Comparison of ENCODE assay signal across 25 cellular contexts in genomic region chr2:241071677-241072111, GRCh38.
"Had no signal": no experiment of that assay in that cellular context is flagged by ENCODE, and none has a peak within 500 bp of the region (broad histone marks: within the 10 kb centered on the region; RNA-seq: fewer than 3 reads in every experiment).

No MANE protein-coding gene starts in this region.

- H3K4me1 ChIP-seq: adrenal gland, SJCRH30 had no signal

- H3K27me3 ChIP-seq: adrenal gland, SJCRH30 had no signal

- H3K27ac ChIP-seq: adrenal gland, SJCRH30 had no signal

- FAIRE-seq: bronchial epithelial cell, TTC549 had no signal

- H3K36me3 ChIP-seq: SJCRH30 had no signal

- DNase-seq: activated CD4-positive, alpha-beta T cell treated with anti-CD3 and anti-CD28 coated beads, Interleukin-2, amount 10 ng/mL, durations not matched to agents 24 days and 14 days; activated CD4-positive, alpha-beta T cell treated with anti-CD3 and anti-CD28 coated beads, Interleukin-2, amount 50 U/mL, for 4 hours; activated CD8-positive, alpha-beta T cell treated with anti-CD3 and anti-CD28 coated beads for 36 hours; activated gamma-delta T cell treated with Interleukin-2 at 50 U/mL for 16 hours; activated naive CD4-positive, alpha-beta T cell treated with anti-CD3 and anti-CD28 coated beads for 36 hours; activated T-cell treated with anti-CD3 and anti-CD28 coated beads, Interleukin-2, amount 50 U/mL, for 24 hours; caudate nucleus; cerebellar nuclear complex; Karpas-422; KBM-7; NCI-H1105; NCI-H1417 treated with DMSO at 0.1 percent for 48 hours; NCI-H187 treated with DMSO at 0.1 percent for 48 hours; NCI-H2081; NCI-H226; NCI-H446 treated with DMSO at 0.1 percent for 48 hours; NCI-H524 treated with DMSO at 0.1 percent for 48 hours; SHP77; SJCRH30; SK-N-SH had no signal

- ATAC-seq: activated CD8-positive, alpha-beta T cell treated with anti-CD3 and anti-CD28 coated beads for 36 hours; activated naive CD4-positive, alpha-beta T cell treated with anti-CD3 and anti-CD28 coated beads, Interleukin-2, amount 50 U/mL, for 72 hours; Panc1 had no signal

- H3K9me3 ChIP-seq: adrenal gland, SJCRH30, SK-N-SH had no signal

- H3K4me3 ChIP-seq: adrenal gland, SJCRH30 had no signal
